Comparison of ENCODE assay signal across 8 cellular contexts in genomic region chr22:49656883-49657274, GRCh38.
DNase-seq lines count a peak whose midpoint lies in the region; ATAC-seq and TF ChIP-seq lines count a peak whose summit lies in the region.
"Not testable (repeated sequence)": the region's sequence is repeated elsewhere in the genome, so short reads cannot be mapped to it uniquely, and the experiment has no call there.

No MANE protein-coding gene starts in this region.

- not testable (repeated sequence) for H3K36me3 ChIP-seq in ascending aorta, thyroid gland

- TF ChIP-seq CTCF in GM12875 (IDR thresholded peaks at IDR 0.05; ENCODE audit: borderline replicate concordance, insufficient read depth, low read depth, low read length); ascending aorta (IDR thresholded peaks at IDR 0.05); thyroid gland (IDR thresholded peaks at IDR 0.05): not testable (repeated sequence)

- not testable (repeated sequence) for TF ChIP-seq POLR2A in thyroid gland (IDR thresholded peaks at IDR 0.05)

- H3K27me3 Mint-ChIP-seq in immature natural killer cell (ENCODE audit: low read depth in 3 of 3) = not testable (repeated sequence)

- WGBS in thyroid gland, 2 donors = 46 to 63% methylated on average over 9 to 16 of the region's 19 CpGs

- not testable (repeated sequence) for DNase-seq in Jurkat, Clone E6-1 (ENCODE audit: low read depth, low spot score); ascending aorta (ENCODE audit: low spot score in 2 of 2); sciatic nerve (ENCODE audit: low spot score)
- DNase-seq in activated CD4-positive, alpha-beta T cell treated with anti-CD3 and anti-CD28 coated beads, Interleukin-2, amount 50 U/mL, for 1 hour = peak; percentile 40
- DNase-seq in immature natural killer cell (peak in 2 of 3 donors; percentile 22 to 30), thyroid gland (peak in 1 of 2 donors; percentile 19)

- peak overlapping the region; percentile 95 to 100 (median 97) for H3K4me3 Mint-ChIP-seq in immature natural killer cell

- not testable (repeated sequence) for H3K36me3 Mint-ChIP-seq in immature natural killer cell

- H3K4me1 ChIP-seq in ascending aorta, thyroid gland: not testable (repeated sequence)

- not testable (repeated sequence) for H3K9me3 Mint-ChIP-seq in immature natural killer cell

- H3K4me3 ChIP-seq in GM12875 (ENCODE audit: low read depth, low read length) (peak overlapping the region; percentile 98), ascending aorta (peak overlapping the region; percentile 40 to 63), thyroid gland (replicated peaks in 1 of 3) (peak overlapping the region in 1 of 3 donors; percentile 26)
- H3K4me3 ChIP-seq in Jurkat, Clone E6-1 (ENCODE audit: low read length) = peak overlapping the region; percentile 67

- H3K9me3 ChIP-seq in ascending aorta, thyroid gland: not testable (repeated sequence)

- intact Hi-C loops in ascending aorta (cut with DNase I); sciatic nerve (cut with DNase I); thyroid gland (cut with DNase I): not testable (repeated sequence)

- ATAC-seq in GM21529 (IDR thresholded peaks at IDR 0.05; ENCODE audit: unreplicated experiment) = peak; percentile 59
- ATAC-seq in sciatic nerve = peak; percentile 84

- not testable (repeated sequence) for H3K27me3 ChIP-seq in ascending aorta, thyroid gland

- H3K27ac ChIP-seq in ascending aorta = not testable (repeated sequence)
- H3K27ac ChIP-seq in thyroid gland = peak overlapping the region in 2 of 3 donors; percentile 30 to 43

- peak overlapping the region; percentile 87 to 99 (median 90) for H3K27ac Mint-ChIP-seq in immature natural killer cell

- H3K4me1 Mint-ChIP-seq in immature natural killer cell = peaks cover 44 to 45% of the 10 kb centered on the region in 2 donors
